12 cellular contexts compared by ENCODE assay signal in the genomic region with DNA sequence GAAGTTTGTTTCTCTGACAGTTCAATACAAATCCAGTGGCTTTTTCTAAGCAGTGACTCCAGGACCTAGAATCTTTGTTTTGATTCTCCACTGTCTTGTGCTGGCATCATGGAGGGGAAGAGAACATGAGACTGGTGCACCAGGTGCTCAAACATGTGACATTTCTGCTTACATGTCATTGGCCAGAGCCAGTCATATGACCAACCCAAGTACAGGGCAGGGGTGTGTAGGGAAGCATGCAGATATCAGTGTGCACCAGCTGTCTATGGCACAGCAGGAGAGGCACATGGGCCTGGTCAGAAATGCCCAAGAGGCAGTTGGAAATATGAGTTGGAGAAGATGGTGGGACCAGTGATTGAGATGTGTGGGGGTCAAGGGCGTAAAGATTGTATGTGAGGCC.
DNase-seq lines count a peak whose midpoint lies in the region; TF ChIP-seq lines count a peak whose summit lies in the region.
"Had no signal": no experiment of that assay in that cellular context is flagged by ENCODE, and none has a peak within 500 bp of the region (broad histone marks: within the 10 kb centered on the region; RNA-seq: fewer than 3 reads in every experiment).

No MANE protein-coding gene starts in this region.

- peak overlapping the region; percentile 7 for H3K27ac Mint-ChIP-seq in glutamatergic neuron (ENCODE audit: unreplicated experiment)
- H3K27ac Mint-ChIP-seq: CD4-positive, CD25-positive, alpha-beta regulatory T cell; H9 had no signal

- H3K27ac ChIP-seq in SJCRH30 (no peak overlapping the region), RWPE1 (no peak overlapping the region), sigmoid colon (no peak overlapping the region), testis (no peak overlapping the region)
- H3K27ac ChIP-seq: 22Rv1 had no signal

- H3K4me3 Mint-ChIP-seq in glutamatergic neuron (ENCODE audit: unreplicated experiment), result peak overlapping the region; percentile 22
- H3K4me3 Mint-ChIP-seq: CD4-positive, CD25-positive, alpha-beta regulatory T cell; H9 had no signal

- H3K4me3 ChIP-seq in SJCRH30, result no peak overlapping the region
- no peak overlapping the region for H3K4me3 ChIP-seq in sigmoid colon
- H3K4me3 ChIP-seq in testis, result no peak overlapping the region

- TF ChIP-seq POLR2A in sigmoid colon (IDR thresholded peaks at IDR 0.05), result no peak
- no peak for TF ChIP-seq POLR2A in testis (IDR thresholded peaks at IDR 0.05)

- intact Hi-C loops in sigmoid colon (cut with DNase I), result no loop called here
- intact Hi-C loops in testis (cut with DNase I; ENCODE audit: low total_unique reads), result no loop called here

- no peak for TF ChIP-seq EP300 in sigmoid colon (IDR thresholded peaks at IDR 0.05)

- 89 to 96% methylated on average over 1 of the region's 1 CpG for WGBS in sigmoid colon, 2 donors
- 82 to 91% methylated on average over 1 of the region's 1 CpG for WGBS in testis, 2 donors

- no peaks in the 10 kb centered on the region for H3K36me3 ChIP-seq in SJCRH30
- H3K36me3 ChIP-seq in sigmoid colon, result no peaks in the 10 kb centered on the region
- H3K36me3 ChIP-seq in testis (ENCODE audit: low read depth, missing control alignments), result no peaks in the 10 kb centered on the region

- DNase-seq in DMS 273 (lab: John Stamatoyannopoulos, UW; ENCODE audit: unreplicated experiment) (peak; percentile 52), DMS 273 treated with DMSO at 0.1 percent for 48 hours (lab: John Stamatoyannopoulos, UW) (no peak), SJCRH30 (peak; percentile 43 to 63), glutamatergic neuron (no peak), RWPE1 (ENCODE audit: low spot score) (no peak), sigmoid colon (no peak), testis (no peak)
- DNase-seq: CD4-positive, CD25-positive, alpha-beta regulatory T cell; DMS79; GOT3; H9 had no signal

- H3K4me1 Mint-ChIP-seq in glutamatergic neuron (ENCODE audit: low read depth, unreplicated experiment), result peaks cover 42% of the 10 kb centered on the region
- H3K4me1 Mint-ChIP-seq: CD4-positive, CD25-positive, alpha-beta regulatory T cell had no signal

- CTCF ChIA-PET in RWPE1 (lab: Yijun Ruan, JAX), result interaction anchor here (0.6 kb wide), 1 partner anchor 540 kb away, joined by 5 read pairs; no protein-coding TSS in a partner anchor

- no peak for TF ChIP-seq CTCF in glutamatergic neuron (IDR thresholded peaks at IDR 0.05; ENCODE audit: partially characterized antibody, unreplicated experiment)
- TF ChIP-seq CTCF in RWPE1 (conservative IDR thresholded peaks at IDR 0.05; ENCODE audit: low read depth), result no peak
- TF ChIP-seq CTCF in sigmoid colon (IDR thresholded peaks at IDR 0.05), result no peak
- TF ChIP-seq CTCF in testis (IDR thresholded peaks at IDR 0.05), result no peak

- POLR2A ChIA-PET in RWPE1 (lab: Yijun Ruan, JAX; ENCODE audit: low non-redundant PET), result no interaction called here

- H3K27me3 ChIP-seq in SJCRH30 (no peaks in the 10 kb centered on the region), sigmoid colon (no peaks in the 10 kb centered on the region), testis (no peaks in the 10 kb centered on the region)

- peaks cover 2% of the 10 kb centered on the region for H3K9me3 Mint-ChIP-seq in glutamatergic neuron (ENCODE audit: unreplicated experiment)
- H3K9me3 Mint-ChIP-seq: H9 had no signal

- H3K4me1 ChIP-seq in SJCRH30 (peaks cover 6% of the 10 kb centered on the region), sigmoid colon (peaks cover 0 to 14% (median 11%) of the 10 kb centered on the region in 4 donors), testis (no peaks in the 10 kb centered on the region)

- H3K9me3 ChIP-seq in SJCRH30 (replicated peaks) (no peaks in the 10 kb centered on the region; the same call in 1 of the 2 replicates), sigmoid colon (no peaks in the 10 kb centered on the region), testis (no peaks in the 10 kb centered on the region)

- H3K27me3 Mint-ChIP-seq in glutamatergic neuron (ENCODE audit: unreplicated experiment), result no peaks in the 10 kb centered on the region
- H3K27me3 Mint-ChIP-seq: CD4-positive, CD25-positive, alpha-beta regulatory T cell had no signal

- H3K36me3 Mint-ChIP-seq in glutamatergic neuron (ENCODE audit: unreplicated experiment), result no peaks in the 10 kb centered on the region
- H3K36me3 Mint-ChIP-seq: CD4-positive, CD25-positive, alpha-beta regulatory T cell had no signal

Comparison
In these comparisons a context has a peak if more than half of its experiments do, and no peak if none do; other contexts are left out.
1. DNase-seq: peak in DMS 273 (single experiment) and SJCRH30 (2 of 2); none in DMS 273 treated with DMSO at 0.1 percent for 48 hours (single experiment), glutamatergic neuron (single experiment), RWPE1 (single experiment), sigmoid colon (single experiment) and testis (single experiment).